8 cellular contexts compared by ENCODE assay signal in genomic region chr3:52685705-52686691, GRCh38. TPM values are rescaled to one million over a fixed set of nuclear protein-coding genes. Genes with fewer than 3 reads are reported as not detected.
DNase-seq lines count a peak whose midpoint lies in the region; ATAC-seq, FAIRE-seq and TF ChIP-seq lines count a peak whose summit lies in the region.

Gene GNL3 (plus strand): TSS chr3:52686032. CDS start chr3:52686093, 61 bp downstream.
Gene PBRM1 (minus strand): TSS chr3:52685913.

- no peak within 1 kb of the TSS for H2BK20ac ChIP-seq in H9 (ENCODE audit: low read depth, low read length, poor library complexity, severe bottlenecking)

- H3K79me1 ChIP-seq in H9 (ENCODE audit: insufficient read depth, low read depth, low read length, poor library complexity, severe bottlenecking) = peaks cover 16% of the 10 kb centered on the region

- no CpG with 5 or more reads among the region's 82 CpGs for WGBS in H9 (ENCODE audit: extremely low coverage, insufficient read length, low lambda C conversion rate)

- peak within 1 kb of the TSS; percentile 29 for H3K27ac ChIP-seq in H9 (ENCODE audit: insufficient read length, low read depth, low read length)
- H3K27ac ChIP-seq in MM.1S (ENCODE audit: low read length) = peak within 1 kb of the TSS; percentile 78
- H3K27ac ChIP-seq in foreskin keratinocyte = peak within 1 kb of the TSS; percentile 59
- peak within 1 kb of the TSS; percentile 96 for H3K27ac ChIP-seq in neural progenitor cell
- H3K27ac ChIP-seq in stomach smooth muscle (ENCODE audit: low read length) = peak within 1 kb of the TSS; percentile 81

- H3T11ph ChIP-seq in H9 (ENCODE audit: low read length) = no peak within 1 kb of the TSS

- peak within 1 kb of the TSS; percentile 98 to 99 (median 98) for H3K27ac Mint-ChIP-seq in H9
- peak within 1 kb of the TSS; percentile 99 for H3K27ac Mint-ChIP-seq in neural progenitor cell

- H3K23ac ChIP-seq in H9 (ENCODE audit: insufficient read length, low read depth, low read length) = peak within 1 kb of the TSS; percentile 6

- peak within 1 kb of the TSS; percentile 89 for H3K4me2 ChIP-seq in H9 (ENCODE audit: insufficient read depth, insufficient read length, low read length)
- H3K4me2 ChIP-seq in MM.1S (ENCODE audit: low read depth, low read length) = peak within 1 kb of the TSS; percentile 76
- H3K4me2 ChIP-seq in neural progenitor cell = peak within 1 kb of the TSS; percentile 97

- H3K9me2 ChIP-seq in MM.1S (replicated peaks; ENCODE audit: insufficient read depth, low read length) = no peaks in the 10 kb centered on the region

- peak within 1 kb of the TSS; percentile 96 for H3K4me3 ChIP-seq in MM.1S (ENCODE audit: low read length)
- H3K4me3 ChIP-seq in neural progenitor cell = peak within 1 kb of the TSS; percentile 90
- H3K4me3 ChIP-seq in stomach smooth muscle (ENCODE audit: low read length in 2 of 2) = peak within 1 kb of the TSS; percentile 97 to 99

- H3K18ac ChIP-seq in H9 (ENCODE audit: insufficient read length, low read depth, low read length) = peak within 1 kb of the TSS; percentile 63

- no peak within 1 kb of the TSS; the same call in 1 of the 2 replicates for H3K4ac ChIP-seq in H9 (ENCODE audit: low read depth, low read length)

- H3F3A ChIP-seq in MM.1S (ENCODE audit: insufficient read depth, low read length) (peaks cover 54% of the 10 kb centered on the region), neural progenitor cell (ENCODE audit: low read depth) (peaks cover 41% of the 10 kb centered on the region)

- H3K56ac ChIP-seq in H9 (ENCODE audit: insufficient read length, low read depth, low read length) = no peak within 1 kb of the TSS

- H3K9me3 Mint-ChIP-seq in H9 (no peaks in the 10 kb centered on the region), neural progenitor cell (no peaks in the 10 kb centered on the region)

- H3K4me3 Mint-ChIP-seq in H9 = peak within 1 kb of the TSS; percentile 99 to 100
- H3K4me3 Mint-ChIP-seq in neural progenitor cell = peak within 1 kb of the TSS; percentile 99

- H3K36me3 Mint-ChIP-seq in H9 (ENCODE audit: insufficient read depth in 1 of 3, low read depth in 3 of 3) (peaks cover 51 to 58% (median 57%) of the 10 kb centered on the region in 3 experiments), neural progenitor cell (peaks cover 21% of the 10 kb centered on the region)

- ATAC-seq in foreskin keratinocyte = peak; percentile 79

- in situ Hi-C loops in SK-MEL-5 (cut with HindIII; ENCODE audit: low pct_unique_long_range_greater_than_20kb, low sequenced_read_pairs) = no loop called here

- H3K9ac ChIP-seq in H9 (ENCODE audit: extremely low read depth, insufficient read length, low read length) (peak within 1 kb of the TSS; percentile 98), MM.1S (ENCODE audit: low read length) (peak within 1 kb of the TSS; percentile 95), neural progenitor cell (peak within 1 kb of the TSS; percentile 91), stomach smooth muscle (ENCODE audit: low read length in 2 of 2) (peak within 1 kb of the TSS; percentile 88 to 97)

- H3K23me2 ChIP-seq in H9 (ENCODE audit: insufficient read length, low read depth, low read length, poor library complexity, severe bottlenecking) = peaks cover 3% of the 10 kb centered on the region

- peaks cover 12% of the 10 kb centered on the region; the same call in 1 of the 2 replicates for H3K79me2 ChIP-seq in H9 (ENCODE audit: insufficient read depth, low read length)
- H3K79me2 ChIP-seq in MM.1S (ENCODE audit: low read length) = peaks cover 94% of the 10 kb centered on the region
- peaks cover 95% of the 10 kb centered on the region for H3K79me2 ChIP-seq in neural progenitor cell (ENCODE audit: low read depth)

- peaks cover 3% of the 10 kb centered on the region; the same call in 1 of the 2 replicates for H3K27me3 Mint-ChIP-seq in H9 (ENCODE audit: low read depth)
- H3K27me3 Mint-ChIP-seq in neural progenitor cell (ENCODE audit: insufficient read depth, low read depth) = peaks cover 2% of the 10 kb centered on the region

- H3K4me1 Mint-ChIP-seq in H9 (peaks cover 26 to 27% of the 10 kb centered on the region in 2 experiments), neural progenitor cell (peaks cover 31% of the 10 kb centered on the region)

- H3K36me3 ChIP-seq in MM.1S (replicated peaks; ENCODE audit: insufficient read depth, low read length) (peaks cover 42% of the 10 kb centered on the region), neural progenitor cell (peaks cover 28% of the 10 kb centered on the region), stomach smooth muscle (ENCODE audit: control insufficient read depth in 2 of 2, insufficient read depth in 2 of 2, low read length in 2 of 2) (peaks cover 32 to 34% of the 10 kb centered on the region in 2 donors)

- H4K20me1 ChIP-seq in H9 (ENCODE audit: control insufficient read depth, insufficient read depth, insufficient read length) (no peaks in the 10 kb centered on the region), MM.1S (ENCODE audit: insufficient read depth, low read length) (0 out of 2 replicates have a peak, but pooled peaks cover 3% of the 10 kb centered on the region), neural progenitor cell (ENCODE audit: low read depth) (peaks cover 17% of the 10 kb centered on the region)

- no peak within 1 kb of the TSS for H2BK5ac ChIP-seq in H9 (ENCODE audit: insufficient read length, low read length)

- TF ChIP-seq CTCF in H9 (conservative IDR thresholded peaks at IDR 0.05) = no peak
- no peak for TF ChIP-seq CTCF in MM.1S (IDR thresholded peaks at IDR 0.05; ENCODE audit: low read length)
- no peak for TF ChIP-seq CTCF in foreskin keratinocyte (conservative IDR thresholded peaks at IDR 0.05)
- TF ChIP-seq CTCF in neural progenitor cell (IDR thresholded peaks at IDR 0.05) = no peak

- H2BK120ac ChIP-seq in H9 (ENCODE audit: low read depth, low read length, poor library complexity, severe bottlenecking) = no peak within 1 kb of the TSS

- no peaks in the 10 kb centered on the region for H3K9me3 ChIP-seq in H9 (ENCODE audit: control insufficient read depth, low read depth, low read length)
- no peaks in the 10 kb centered on the region for H3K9me3 ChIP-seq in MM.1S (replicated peaks; ENCODE audit: insufficient read depth, low read length)
- H3K9me3 ChIP-seq in neural progenitor cell (ENCODE audit: low read depth) = no peaks in the 10 kb centered on the region
- H3K9me3 ChIP-seq in stomach smooth muscle (ENCODE audit: control insufficient read depth in 2 of 2, low read length in 2 of 2) = no peaks in the 10 kb centered on the region

- no peak within 1 kb of the TSS for H4K8ac ChIP-seq in H9 (replicated peaks; ENCODE audit: insufficient read length, low read depth, low read length)

- DNase-seq in H9 = peak; percentile 92
- DNase-seq in MM.1S = peak; percentile 97
- peak; percentile 95 for DNase-seq in SK-MEL-5 (ENCODE audit: low read depth, low spot score)
- DNase-seq in activated naive CD4-positive, alpha-beta T cell (lab: John Stamatoyannopoulos, UW) = peak; percentile 74 to 88 (median 79)
- DNase-seq in foreskin keratinocyte = peak; percentile 80 to 91
- DNase-seq in neural progenitor cell (ENCODE audit: low spot score) = peak; percentile 98

- FAIRE-seq in G401.6 (lab: Jason Lieb, UNC) = peak; percentile 62

- H4K91ac ChIP-seq in H9 (ENCODE audit: insufficient read length, low read depth, low read length) = no peak within 1 kb of the TSS

- H3K27me3 ChIP-seq in H9 (ENCODE audit: insufficient read depth, low read length) (no peaks in the 10 kb centered on the region), MM.1S (replicated peaks; ENCODE audit: insufficient read depth, low read length) (no peaks in the 10 kb centered on the region), foreskin keratinocyte (no peaks in the 10 kb centered on the region), neural progenitor cell (no peaks in the 10 kb centered on the region), stomach smooth muscle (ENCODE audit: control insufficient read depth in 1 of 2, insufficient read depth in 2 of 2, low read length in 2 of 2) (no peaks in the 10 kb centered on the region)

- peak within 1 kb of the TSS; percentile 77 for H4K5ac ChIP-seq in H9 (ENCODE audit: insufficient read length, low read depth, low read length)

- no peak within 1 kb of the TSS for H2BK15ac ChIP-seq in H9 (ENCODE audit: low read depth, low read length)

- H3K14ac ChIP-seq in H9 (ENCODE audit: insufficient read depth, low read length) = peak within 1 kb of the TSS; percentile 96; the same call in 1 of the 2 replicates

- H2BK12ac ChIP-seq in H9 (ENCODE audit: insufficient read length, low read depth, low read length) = no peak within 1 kb of the TSS

- H3K4me1 ChIP-seq in H9 (ENCODE audit: insufficient read depth, low read length) (no peaks in the 10 kb centered on the region), MM.1S (ENCODE audit: low read length) (peaks cover 55% of the 10 kb centered on the region), foreskin keratinocyte (peaks cover 31% of the 10 kb centered on the region), neural progenitor cell (peaks cover 21% of the 10 kb centered on the region), stomach smooth muscle (ENCODE audit: control insufficient read depth, insufficient read depth, low read length) (peaks cover 20% of the 10 kb centered on the region)

- no peak within 1 kb of the TSS for H2AK5ac ChIP-seq in H9 (ENCODE audit: insufficient read length, low read length)

- H2AFZ ChIP-seq in H9 (ENCODE audit: low read length) = no peak within 1 kb of the TSS
- peak within 1 kb of the TSS; percentile 21; the same call in 1 of the 2 replicates for H2AFZ ChIP-seq in MM.1S (ENCODE audit: low read length)
- peak within 1 kb of the TSS; percentile 30 for H2AFZ ChIP-seq in neural progenitor cell (replicated peaks)

RNA-seq across cellular contexts. Expression of gene GNL3, which starts in this region (rescaled TPM):
- total RNA-seq in H9 (2021) = 245 and 250 TPM in 2 replicates
- 199 TPM in 2 replicates for total RNA-seq in SK-MEL-5 (2014; rRNA removed; shearing (Covaris generic))
- polyA plus RNA-seq in SK-MEL-5 (2015; cell fraction: cytosol; rRNA removed) = 156 and 162 TPM in 2 replicates
- 680 and 818 TPM in 2 replicates for polyA plus RNA-seq in SK-MEL-5 (2015; cell fraction: nucleus; rRNA removed)
- total RNA-seq in foreskin keratinocyte = 113 and 126 TPM in 2 replicates
- 65.2 and 86.5 TPM in 2 replicates for polyA plus RNA-seq in foreskin keratinocyte
- 113 and 169 TPM in 2 replicates for total RNA-seq in neural progenitor cell (ENCODE audit: low replicate concordance)

RNA-seq across cellular contexts. Expression of gene PBRM1, which starts in this region (rescaled TPM):
- 70.0 and 74.2 TPM in 2 replicates for total RNA-seq in H9 (2021)
- total RNA-seq in SK-MEL-5 (2014; rRNA removed; shearing (Covaris generic)) = 41.7 and 43.6 TPM in 2 replicates
- polyA plus RNA-seq in SK-MEL-5 (2015; cell fraction: cytosol; rRNA removed) = 27.5 and 35.6 TPM in 2 replicates
- 23.1 and 32.7 TPM in 2 replicates for polyA plus RNA-seq in SK-MEL-5 (2015; cell fraction: nucleus; rRNA removed)
- total RNA-seq in foreskin keratinocyte = 39.2 and 45.6 TPM in 2 replicates
- polyA plus RNA-seq in foreskin keratinocyte = 4.3 and 5.7 TPM in 2 replicates
- 88.6 and 116 TPM in 2 replicates for total RNA-seq in neural progenitor cell (ENCODE audit: low replicate concordance)

Comparison
In these comparisons a context has a peak if more than half of its experiments do, and no peak if none do; other contexts are left out.
1. Peak in every context shown above with its lines: DNase-seq, ATAC-seq, H3K4me3 ChIP-seq and H3K27ac ChIP-seq.
2. H3K27ac ChIP-seq: peak in every context shown above with its lines; median percentile 96 in neural progenitor cell; 81 in stomach smooth muscle; 78 in MM.1S; 59 in foreskin keratinocyte; 29 in H9.